Comparison of ENCODE assay signal across 1 cellular context in the genomic region with DNA sequence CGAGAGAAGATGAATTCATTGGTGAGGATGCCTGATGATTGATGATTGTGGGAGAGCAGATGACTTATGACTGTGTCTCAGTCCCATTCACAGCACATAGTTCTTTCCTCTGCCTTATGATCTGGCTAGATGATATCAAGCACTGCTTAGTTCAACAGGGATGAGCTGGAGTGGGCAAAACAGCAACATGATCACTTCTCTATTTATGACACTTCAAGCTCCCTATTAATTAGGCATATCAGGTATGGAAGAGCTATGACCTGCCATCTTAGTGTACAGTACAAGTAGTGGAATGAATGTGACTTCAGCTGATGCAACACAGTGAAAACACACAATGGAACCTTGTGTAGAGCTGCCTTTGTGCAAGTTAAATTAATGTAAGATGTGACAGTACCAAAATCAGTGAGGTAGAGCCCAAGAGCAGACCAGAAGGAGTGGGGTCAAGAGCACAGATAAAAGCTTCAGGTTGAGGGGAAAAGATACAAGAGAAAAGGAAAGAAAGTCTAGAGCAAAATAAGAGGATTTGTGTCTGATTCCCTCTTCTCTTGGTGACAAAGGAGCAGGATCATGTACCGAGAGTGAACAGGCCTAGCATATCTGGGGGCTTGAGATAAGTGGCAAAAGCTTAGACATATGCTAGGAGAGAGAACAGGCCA.
TF ChIP-seq lines count a peak whose summit lies in the region.

No MANE protein-coding gene starts in this region.

TF ChIP-seq in GM12878, 131 proteins besides CTCF, POLR2A, EP300 and RAD21 (continued from another document):
- TF ChIP-seq ESRRA (IDR thresholded peaks at IDR 0.05; ENCODE audit: low read length): no peak
- no peak for TF ChIP-seq TCF7 (IDR thresholded peaks at IDR 0.05; ENCODE audit: borderline replicate concordance)
- no peak for TF ChIP-seq HCFC1 (IDR thresholded peaks at IDR 0.05; ENCODE audit: low read length)
- no peak for TF ChIP-seq EED (IDR thresholded peaks at IDR 0.05; ENCODE audit: low read depth)
- no peak for TF ChIP-seq BACH1 (IDR thresholded peaks at IDR 0.05; ENCODE audit: borderline replicate concordance)
- no peak for TF ChIP-seq SPI1 (IDR thresholded peaks at IDR 0.05; ENCODE audit: borderline replicate concordance, insufficient read depth, low read depth, low read length)
- TF ChIP-seq ZNF217 (IDR thresholded peaks at IDR 0.05): no peak
- no peak for TF ChIP-seq POU2F2 (IDR thresholded peaks at IDR 0.05; ENCODE audit: borderline replicate concordance, low read depth, low read length)
- TF ChIP-seq ASH2L (IDR thresholded peaks at IDR 0.05; ENCODE audit: borderline replicate concordance, low read depth): no peak
- TF ChIP-seq LARP7 (IDR thresholded peaks at IDR 0.05): no peak
- TF ChIP-seq, protein P1, sequence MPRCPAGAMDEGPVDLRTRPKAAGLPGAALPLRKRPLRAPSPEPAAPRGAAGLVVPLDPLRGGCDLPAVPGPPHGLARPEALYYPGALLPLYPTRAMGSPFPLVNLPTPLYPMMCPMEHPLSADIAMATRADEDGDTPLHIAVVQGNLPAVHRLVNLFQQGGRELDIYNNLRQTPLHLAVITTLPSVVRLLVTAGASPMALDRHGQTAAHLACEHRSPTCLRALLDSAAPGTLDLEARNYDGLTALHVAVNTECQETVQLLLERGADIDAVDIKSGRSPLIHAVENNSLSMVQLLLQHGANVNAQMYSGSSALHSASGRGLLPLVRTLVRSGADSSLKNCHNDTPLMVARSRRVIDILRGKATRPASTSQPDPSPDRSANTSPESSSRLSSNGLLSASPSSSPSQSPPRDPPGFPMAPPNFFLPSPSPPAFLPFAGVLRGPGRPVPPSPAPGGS (IDR thresholded peaks at IDR 0.05; ENCODE audit: borderline replicate concordance, insufficient read depth, low read depth, low read length, poor library complexity, severe bottlenecking): no peak
- TF ChIP-seq, protein P2, sequence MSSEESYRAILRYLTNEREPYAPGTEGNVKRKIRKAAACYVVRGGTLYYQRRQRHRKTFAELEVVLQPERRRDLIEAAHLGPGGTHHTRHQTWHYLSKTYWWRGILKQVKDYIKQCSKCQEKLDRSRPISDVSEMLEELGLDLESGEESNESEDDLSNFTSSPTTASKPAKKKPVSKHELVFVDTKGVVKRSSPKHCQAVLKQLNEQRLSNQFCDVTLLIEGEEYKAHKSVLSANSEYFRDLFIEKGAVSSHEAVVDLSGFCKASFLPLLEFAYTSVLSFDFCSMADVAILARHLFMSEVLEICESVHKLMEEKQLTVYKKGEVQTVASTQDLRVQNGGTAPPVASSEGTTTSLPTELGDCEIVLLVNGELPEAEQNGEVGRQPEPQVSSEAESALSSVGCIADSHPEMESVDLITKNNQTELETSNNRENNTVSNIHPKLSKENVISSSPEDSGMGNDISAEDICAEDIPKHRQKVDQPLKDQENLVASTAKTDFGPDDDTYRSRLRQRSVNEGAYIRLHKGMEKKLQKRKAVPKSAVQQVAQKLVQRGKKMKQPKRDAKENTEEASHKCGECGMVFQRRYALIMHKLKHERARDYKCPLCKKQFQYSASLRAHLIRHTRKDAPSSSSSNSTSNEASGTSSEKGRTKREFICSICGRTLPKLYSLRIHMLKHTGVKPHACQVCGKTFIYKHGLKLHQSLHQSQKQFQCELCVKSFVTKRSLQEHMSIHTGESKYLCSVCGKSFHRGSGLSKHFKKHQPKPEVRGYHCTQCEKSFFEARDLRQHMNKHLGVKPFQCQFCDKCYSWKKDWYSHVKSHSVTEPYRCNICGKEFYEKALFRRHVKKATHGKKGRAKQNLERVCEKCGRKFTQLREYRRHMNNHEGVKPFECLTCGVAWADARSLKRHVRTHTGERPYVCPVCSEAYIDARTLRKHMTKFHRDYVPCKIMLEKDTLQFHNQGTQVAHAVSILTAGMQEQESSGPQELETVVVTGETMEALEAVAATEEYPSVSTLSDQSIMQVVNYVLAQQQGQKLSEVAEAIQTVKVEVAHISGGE (CRISPR knock-in tag; IDR thresholded peaks at IDR 0.05): no peak
